ENCODE assay signal across 1 cellular context in the genomic region with DNA sequence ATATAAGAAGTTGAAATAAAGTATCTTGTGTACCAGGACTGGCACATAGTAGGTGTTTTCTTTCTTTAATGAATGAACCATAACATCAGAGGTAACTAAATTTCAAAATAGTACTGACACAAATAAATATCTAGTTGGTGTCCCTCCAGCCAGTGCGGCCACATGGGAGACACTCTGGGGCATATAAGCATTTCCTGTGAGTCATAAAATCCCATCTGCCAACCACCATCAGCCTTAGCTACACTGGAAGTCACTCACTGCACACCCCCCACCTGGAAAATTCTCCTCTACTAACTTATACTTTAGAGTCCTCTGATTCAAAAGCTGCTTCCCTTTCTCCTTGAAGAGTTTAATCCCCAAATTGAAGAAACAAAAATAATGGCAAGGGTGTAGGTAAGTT.
TF ChIP-seq lines count a peak whose summit lies in the region.

No MANE protein-coding gene starts in this region.

TF ChIP-seq in GM12878, 131 proteins besides CTCF, POLR2A, EP300 and RAD21:
- TF ChIP-seq CHD4 (IDR thresholded peaks at IDR 0.05), result no peak
- no peak for TF ChIP-seq HDAC2 (IDR thresholded peaks at IDR 0.05)
- TF ChIP-seq RAD51 (IDR thresholded peaks at IDR 0.05), result no peak
- no peak for TF ChIP-seq CREB1 (IDR thresholded peaks at IDR 0.05; ENCODE audit: low read depth)
- no peak for TF ChIP-seq RELA (IDR thresholded peaks at IDR 0.05; ENCODE audit: borderline replicate concordance, partially characterized antibody)
- TF ChIP-seq POLR2AphosphoS2 (IDR thresholded peaks at IDR 0.05; ENCODE audit: low read depth, low read length), result no peak
